In the genomic region with DNA sequence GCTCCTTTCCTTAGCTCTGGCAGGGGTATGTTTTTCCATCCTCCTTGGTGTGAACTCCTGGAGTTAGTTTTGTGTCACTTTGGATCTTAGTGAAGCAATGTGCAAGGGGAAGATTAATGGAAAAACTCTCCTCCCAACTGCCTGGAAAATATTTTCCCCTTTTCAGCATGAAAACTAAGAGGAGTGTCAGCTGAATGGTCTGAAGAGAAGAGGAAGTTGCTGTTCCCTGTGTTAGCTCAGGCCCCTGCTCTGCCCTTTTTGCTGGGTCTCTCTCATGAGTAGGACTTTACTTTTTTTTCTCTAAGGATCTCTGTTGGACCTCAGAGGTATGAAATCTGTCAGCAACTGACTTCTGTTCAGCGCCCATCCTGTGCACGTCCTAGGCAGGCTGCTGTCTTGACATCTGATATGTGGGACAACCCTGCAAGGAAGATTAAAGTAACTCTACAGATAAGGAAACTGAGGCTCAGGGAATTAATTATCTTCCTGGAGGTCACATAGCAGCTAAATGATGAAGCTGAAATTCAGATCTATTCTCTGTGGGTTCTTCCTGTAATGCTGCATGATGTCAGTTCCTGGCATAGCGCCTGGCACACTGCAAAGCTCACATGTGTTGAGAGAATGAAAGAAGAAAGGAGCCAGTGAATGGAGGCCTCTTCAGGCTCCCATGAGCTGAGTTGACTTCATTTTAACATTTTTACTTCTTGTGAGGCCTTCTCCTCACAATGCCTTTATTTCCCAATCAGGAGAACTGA, we compare ENCODE assay signal across 9 cellular contexts.
DNase-seq lines count a peak whose midpoint lies in the region; ATAC-seq and TF ChIP-seq lines count a peak whose summit lies in the region.
"Had no signal": no experiment of that assay in that cellular context is flagged by ENCODE, and none has a peak within 500 bp of the region (broad histone marks: within the 10 kb centered on the region; RNA-seq: fewer than 3 reads in every experiment).

No MANE protein-coding gene starts in this region.

- no peaks in the 10 kb centered on the region for H3K36me3 ChIP-seq in stomach

- intact Hi-C loops in right cardiac atrium (cut with DNase I) (no loop called here), stomach (cut with DNase I; ENCODE audit: low total_unique reads) (no loop called here)

- H3K4me3 ChIP-seq in right cardiac atrium (ENCODE audit: low read length) (no peak overlapping the region), stomach (no peak overlapping the region)

- 49% methylated on average over 3 of the region's 3 CpGs for WGBS in right cardiac atrium
- WGBS in stomach, 5 donors = 70 to 81% (median 78%) methylated on average over 3 of the region's 3 CpGs

- H3K4me1 ChIP-seq in right cardiac atrium (ENCODE audit: control insufficient read depth, insufficient read depth, low read length) (peaks cover 2% of the 10 kb centered on the region), stomach (peaks cover 0 to 26% (median 10%) of the 10 kb centered on the region in 4 donors)

- H3K9me3 ChIP-seq in right cardiac atrium (ENCODE audit: control insufficient read depth, low read length) (no peaks in the 10 kb centered on the region), stomach (no peaks in the 10 kb centered on the region)

- no peak for TF ChIP-seq POLR2A in stomach (IDR thresholded peaks at IDR 0.05)

- no peak for TF ChIP-seq EP300 in stomach (IDR thresholded peaks at IDR 0.05)

- H3K27me3 ChIP-seq in right cardiac atrium (ENCODE audit: control insufficient read depth, insufficient read depth) = no peaks in the 10 kb centered on the region
- H3K27me3 ChIP-seq in stomach = no peaks in the 10 kb centered on the region

- DNase-seq in HT1080 (ENCODE audit: low read depth) (peak; percentile 87), amygdala (lab: John Stamatoyannopoulos, UW) (peak in 48 of 56 donors; percentile 8 to 91 (median 56)), right cardiac atrium (peak; percentile 85 to 95 (median 90)), stomach (no peak), NOMO-1 (lab: John Stamatoyannopoulos, UW; ENCODE audit: unreplicated experiment in 2 of 2) (no peak), NCI-H524 treated with DMSO at 0.1 percent for 48 hours (lab: John Stamatoyannopoulos, UW) (no peak)
- no peak for DNase-seq in stimulated activated naive CD4-positive, alpha-beta T cell (lab: John Stamatoyannopoulos, UW)
- DNase-seq: cortex of kidney had no signal

- TF ChIP-seq CTCF in stomach (IDR thresholded peaks at IDR 0.05) = no peak

- H3K27ac ChIP-seq in right cardiac atrium (ENCODE audit: low read length) (peak overlapping the region; percentile 77), stomach (peak overlapping the region in 4 of 5 donors; percentile 41 to 60 (median 53))

- ATAC-seq in right cardiac atrium (peak; percentile 64 to 73), HG03139 (IDR thresholded peaks at IDR 0.05; ENCODE audit: unreplicated experiment) (no peak)

Comparison
In these comparisons a context has a peak if more than half of its experiments do, and no peak if none do; other contexts are left out.
1. DNase-seq: peak in HT1080 (single experiment), amygdala (48 of 56) and right cardiac atrium (3 of 3); none in stomach (single experiment), NOMO-1 (0 of 2), stimulated activated naive CD4-positive, alpha-beta T cell (0 of 6) and NCI-H524 treated with DMSO at 0.1 percent for 48 hours (single experiment).